Comparison of ENCODE assay signal across 8 cellular contexts in the genomic region with DNA sequence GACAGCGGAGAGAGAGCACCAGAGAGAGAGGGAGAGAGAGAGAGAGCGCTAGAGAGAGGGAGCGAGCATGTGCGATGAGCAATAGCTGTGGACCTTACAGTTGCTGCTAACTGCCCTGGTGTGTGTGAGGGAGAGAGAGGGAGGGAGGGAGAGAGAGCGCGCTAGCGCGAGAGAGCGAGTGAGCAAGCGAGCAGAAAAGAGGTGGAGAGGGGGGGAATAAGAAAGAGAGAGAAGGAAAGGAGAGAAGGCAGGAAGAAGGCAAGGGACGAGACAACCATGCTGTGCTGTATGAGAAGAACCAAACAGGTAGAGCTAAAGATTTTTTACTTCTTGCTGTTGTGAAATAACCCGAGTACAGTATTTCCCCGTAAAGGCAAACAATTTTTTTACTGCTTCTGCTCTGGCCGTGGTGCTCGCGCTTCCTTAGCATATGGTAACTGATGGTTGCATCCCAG. TPM values are rescaled to one million over a fixed set of nuclear protein-coding genes. Genes with fewer than 3 reads are reported as not detected.
A peak's percentile ranks its signal among the peaks of the same experiment; 100 is the strongest.
DNase-seq lines count a peak whose midpoint lies in the region; ATAC-seq and TF ChIP-seq lines count a peak whose summit lies in the region.
"Had no signal": no experiment of that assay in that cellular context is flagged by ENCODE, and none has a peak within 500 bp of the region (broad histone marks: within the 10 kb centered on the region; RNA-seq: fewer than 3 reads in every experiment).

A gene with protein sequence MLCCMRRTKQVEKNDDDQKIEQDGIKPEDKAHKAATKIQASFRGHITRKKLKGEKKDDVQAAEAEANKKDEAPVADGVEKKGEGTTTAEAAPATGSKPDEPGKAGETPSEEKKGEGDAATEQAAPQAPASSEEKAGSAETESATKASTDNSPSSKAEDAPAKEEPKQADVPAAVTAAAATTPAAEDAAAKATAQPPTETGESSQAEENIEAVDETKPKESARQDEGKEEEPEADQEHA (plus strand): TSS at position 97 of the 455 bp plus-strand sequence. CDS start 180 bp downstream, at position 277.

- H3K27ac ChIP-seq in mesodermal cell (ENCODE audit: low read depth, low read length, severe bottlenecking) = peak within 1 kb of the TSS; percentile 71
- H3K27ac ChIP-seq in tibial nerve = peak within 1 kb of the TSS in 2 of 4 donors; percentile 38 to 52
- H3K27ac ChIP-seq: SJCRH30 had no signal

- TF ChIP-seq CTCF in tibial nerve (IDR thresholded peaks at IDR 0.05) = peak in 1 of 5 experiments; percentile 30

- in situ Hi-C loops in HAP-1 (cut with MboI; ENCODE audit: low sequenced_read_pairs) = no loop called here

- TF ChIP-seq EP300 in tibial nerve (IDR thresholded peaks at IDR 0.05) = no peak

- no peaks in the 10 kb centered on the region for H3K4me1 ChIP-seq in HAP-1
- peaks cover 23% of the 10 kb centered on the region for H3K4me1 ChIP-seq in mesodermal cell (ENCODE audit: control insufficient read depth, insufficient read depth, low read length, poor library complexity, severe bottlenecking)
- peaks cover 0 to 28% (median 4%) of the 10 kb centered on the region in 4 donors for H3K4me1 ChIP-seq in tibial nerve
- H3K4me1 ChIP-seq: SJCRH30 had no signal

- H3K36me3 ChIP-seq in HAP-1 (replicated peaks) (no peaks in the 10 kb centered on the region), mesodermal cell (ENCODE audit: control insufficient read depth, insufficient read depth, low read length) (no peaks in the 10 kb centered on the region), tibial nerve (no peaks in the 10 kb centered on the region)
- H3K36me3 ChIP-seq: SJCRH30 had no signal

- H3K9me3 ChIP-seq in HAP-1 (no peaks in the 10 kb centered on the region), mesodermal cell (ENCODE audit: control insufficient read depth, low read length) (no peaks in the 10 kb centered on the region), tibial nerve (no peaks in the 10 kb centered on the region)
- H3K9me3 ChIP-seq: SJCRH30 had no signal

- no peak for TF ChIP-seq POLR2A in tibial nerve (IDR thresholded peaks at IDR 0.05)

- DNase-seq in HAP-1 (ENCODE audit: low spot score in 2 of 2) (peak; percentile 53 to 67), NCI-H748 treated with DMSO at 0.1 percent for 48 hours (lab: John Stamatoyannopoulos, UW) (peak; percentile 51), epidermal melanocyte (ENCODE audit: insufficient read length, low spot score) (peak; percentile 18), tibial nerve (ENCODE audit: low spot score in 2 of 2) (peak in 1 of 2 donors; percentile 4), NCI-H2196 treated with DMSO at 0.1 percent for 48 hours (lab: John Stamatoyannopoulos, UW; ENCODE audit: unreplicated experiment) (no peak)

- H3K4me3 ChIP-seq in HAP-1 (peak within 1 kb of the TSS; percentile 15), mesodermal cell (ENCODE audit: extremely low read depth, insufficient read depth, low read length, poor library complexity, severe bottlenecking) (peak within 1 kb of the TSS; percentile 37), tibial nerve (peak within 1 kb of the TSS; percentile 6 to 47 (median 37))
- H3K4me3 ChIP-seq: SJCRH30 had no signal

- H3K27me3 ChIP-seq in HAP-1 (ENCODE audit: low read depth) (no peaks in the 10 kb centered on the region), tibial nerve (peaks cover 0 to 10% of the 10 kb centered on the region in 2 donors)

- ATAC-seq in GM19455 (IDR thresholded peaks at IDR 0.05; ENCODE audit: unreplicated experiment) = no peak

- 0 to 1% methylated on average over 12 to 16 of the region's 16 CpGs for WGBS in mesodermal cell (ENCODE audit: insufficient coverage in 2 of 2), 2 experiments
- WGBS in tibial nerve, 2 donors = 2 to 4% methylated on average over 16 of the region's 16 CpGs

RNA-seq across cellular contexts. Expression of the gene that starts here (rescaled TPM):
- polyA plus RNA-seq in mesodermal cell (2013, experiment 1 of 2) = 53.7 TPM
- 44.8 TPM for polyA plus RNA-seq in mesodermal cell (2013, experiment 2 of 2)
- total RNA-seq in tibial nerve = 10 to 100 TPM in 1 of 4 donors, 1 to 10 TPM in 3; 2.4 to 15.3 (median 6.0) TPM
- total RNA-seq: SJCRH30 had no signal
